8 cellular contexts compared by ENCODE assay signal in genomic region chr3:99920530-99921376, GRCh38.
DNase-seq lines count a peak whose midpoint lies in the region; ATAC-seq and TF ChIP-seq lines count a peak whose summit lies in the region.

No MANE protein-coding gene starts in this region.

- no peaks in the 10 kb centered on the region for H3K79me2 ChIP-seq in smooth muscle cell (ENCODE audit: low read depth)

- 51% methylated on average over 9 of the region's 9 CpGs for WGBS in smooth muscle cell (ENCODE audit: low lambda C conversion rate)

- no peaks in the 10 kb centered on the region for H3K9me3 ChIP-seq in smooth muscle cell (replicated peaks; ENCODE audit: low read depth)
- no peaks in the 10 kb centered on the region for H3K9me3 ChIP-seq in effector memory CD4-positive, alpha-beta T cell (ENCODE audit: control insufficient read depth, low read length)

- H3K9me3 Mint-ChIP-seq in T-helper 2 cell treated with Interferon-gamma antibody and Interleukin-4, amounts not matched to agents 5 μg/mL and 100 μg/mL, for 36 hours = peaks cover 8% of the 10 kb centered on the region

- H3K36me3 Mint-ChIP-seq in T-helper 2 cell treated with Interferon-gamma antibody and Interleukin-4, amounts not matched to agents 5 μg/mL and 100 μg/mL, for 36 hours (ENCODE audit: low read depth) = peaks cover 4% of the 10 kb centered on the region

- H3K27ac ChIP-seq in smooth muscle cell (ENCODE audit: low read depth) = peak overlapping the region; percentile 84
- no peak overlapping the region for H3K27ac ChIP-seq in effector memory CD4-positive, alpha-beta T cell (ENCODE audit: insufficient read depth, low read length, poor library complexity, severe bottlenecking)

- H3K4me3 ChIP-seq in smooth muscle cell = no peak overlapping the region
- no peak overlapping the region for H3K4me3 ChIP-seq in effector memory CD4-positive, alpha-beta T cell (ENCODE audit: insufficient read depth, low read depth, low read length, poor library complexity, severe bottlenecking)

- H3K4me1 ChIP-seq in smooth muscle cell (ENCODE audit: low read depth) = peaks cover 11% of the 10 kb centered on the region
- no peaks in the 10 kb centered on the region for H3K4me1 ChIP-seq in effector memory CD4-positive, alpha-beta T cell (ENCODE audit: control insufficient read depth, insufficient read depth, low read length, poor library complexity, severe bottlenecking)

- peak overlapping the region; percentile 34 for H3K27ac Mint-ChIP-seq in T-helper 2 cell treated with Interferon-gamma antibody and Interleukin-4, amounts not matched to agents 5 μg/mL and 100 μg/mL, for 36 hours

- no peak overlapping the region for H3K4me3 Mint-ChIP-seq in T-helper 2 cell treated with Interferon-gamma antibody and Interleukin-4, amounts not matched to agents 5 μg/mL and 100 μg/mL, for 36 hours

- no peaks in the 10 kb centered on the region for H3F3A ChIP-seq in smooth muscle cell (ENCODE audit: low read depth)

- H3K36me3 ChIP-seq in smooth muscle cell (ENCODE audit: low read depth) = no peaks in the 10 kb centered on the region
- no peaks in the 10 kb centered on the region for H3K36me3 ChIP-seq in effector memory CD4-positive, alpha-beta T cell (ENCODE audit: control insufficient read depth, insufficient read depth, low read length)

- peaks cover 16% of the 10 kb centered on the region for H3K4me1 Mint-ChIP-seq in T-helper 2 cell treated with Interferon-gamma antibody and Interleukin-4, amounts not matched to agents 5 μg/mL and 100 μg/mL, for 36 hours (ENCODE audit: low read depth)

- peak; percentile 18 for DNase-seq in SIG-M5 treated with dmso at 0.1 percent for 504 hours (lab: John Stamatoyannopoulos, UW; ENCODE audit: unreplicated experiment)
- no peak for DNase-seq in SIG-M5 (lab: John Stamatoyannopoulos, UW)
- DNase-seq in T-helper 2 cell treated with Interferon-gamma antibody and Interleukin-4, amounts not matched to agents 5 μg/mL and 100 μg/mL, for 36 hours (ENCODE audit: low spot score) = no peak
- DNase-seq in left cardiac atrium = peak; percentile 84
- peak; percentile 18 for DNase-seq in smooth muscle cell (lab: John Stamatoyannopoulos, UW; ENCODE audit: unreplicated experiment)
- no peak for DNase-seq in effector memory CD4-positive, alpha-beta T cell
- no peak for DNase-seq in 8988T

- H3K27me3 Mint-ChIP-seq in T-helper 2 cell treated with Interferon-gamma antibody and Interleukin-4, amounts not matched to agents 5 μg/mL and 100 μg/mL, for 36 hours (ENCODE audit: low read depth) = no peaks in the 10 kb centered on the region

- ATAC-seq in left cardiac atrium (peak; percentile 75 to 86), GM18498 (IDR thresholded peaks at IDR 0.05; ENCODE audit: unreplicated experiment) (no peak)

- peak overlapping the region; percentile 35 for H3K4me2 ChIP-seq in smooth muscle cell

- H2AFZ ChIP-seq in smooth muscle cell (ENCODE audit: low read depth) = peak overlapping the region; percentile 76

- TF ChIP-seq CTCF in smooth muscle cell (IDR thresholded peaks at IDR 0.05; ENCODE audit: borderline replicate concordance, insufficient read depth, poor library complexity, severe bottlenecking) = no peak

- peak overlapping the region; percentile 63 for H3K9ac ChIP-seq in smooth muscle cell (ENCODE audit: low read depth)

- intact Hi-C loops in left cardiac atrium (cut with DNase I) = loop anchor here in 1 of 2 donors (10.0 kb wide), 1 partner anchor 334 kb away; no protein-coding TSS in a partner anchor

- H3K27me3 ChIP-seq in smooth muscle cell (ENCODE audit: low read depth) = no peaks in the 10 kb centered on the region
- H3K27me3 ChIP-seq in effector memory CD4-positive, alpha-beta T cell (replicated peaks; ENCODE audit: control insufficient read depth, insufficient read depth, low read length, poor library complexity, severe bottlenecking) = no peaks in the 10 kb centered on the region

- no peaks in the 10 kb centered on the region for H4K20me1 ChIP-seq in smooth muscle cell (ENCODE audit: low read depth)

Comparison
In these comparisons a context has a peak if more than half of its experiments do, and no peak if none do; other contexts are left out.
1. DNase-seq: peak in SIG-M5 treated with dmso at 0.1 percent for 504 hours (single experiment), left cardiac atrium (single experiment) and smooth muscle cell (single experiment); none in SIG-M5 (single experiment), T-helper 2 cell treated with Interferon-gamma antibody and Interleukin-4, amounts not matched to agents 5 μg/mL and 100 μg/mL, for 36 hours (single experiment), effector memory CD4-positive, alpha-beta T cell (0 of 3) and 8988T (single experiment).